18 cellular contexts compared by ENCODE assay signal in the genomic region with DNA sequence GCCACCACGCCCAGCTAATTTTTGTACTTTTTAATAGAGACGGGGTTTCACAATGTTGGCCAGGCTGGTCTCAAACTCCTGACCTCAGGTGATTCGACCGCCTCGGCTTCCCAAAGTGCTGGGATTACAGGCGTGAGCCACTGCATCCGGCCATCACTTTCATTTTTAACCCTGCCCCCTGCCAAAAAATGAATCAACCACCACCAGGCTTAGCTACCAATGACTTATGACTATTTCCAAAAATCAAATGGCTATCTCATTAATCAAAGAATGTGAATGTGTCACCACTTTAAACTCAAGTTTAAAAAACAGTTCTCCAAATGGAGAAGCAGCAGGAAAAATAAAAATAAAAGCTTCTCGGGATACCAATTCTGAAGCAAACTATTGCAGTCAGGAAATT. TPM values are rescaled to one million over a fixed set of nuclear protein-coding genes. Genes with fewer than 3 reads are reported as not detected.
DNase-seq lines count a peak whose midpoint lies in the region; ATAC-seq and TF ChIP-seq lines count a peak whose summit lies in the region.
"Had no signal": no experiment of that assay in that cellular context is flagged by ENCODE, and none has a peak within 500 bp of the region (broad histone marks: within the 10 kb centered on the region; RNA-seq: fewer than 3 reads in every experiment).

No MANE protein-coding gene starts in this region.

- H3K4me1 Mint-ChIP-seq in activated CD8-positive, alpha-beta T cell treated with anti-CD3 and anti-CD28 coated beads for 36 hours (ENCODE audit: low read depth): peaks cover 5% of the 10 kb centered on the region

- no peak overlapping the region for H3K27ac ChIP-seq in tibial artery
- H3K27ac ChIP-seq: KMS-11, SK-N-MC had no signal

- H3K36me3 ChIP-seq in tibial artery: peaks cover 0 to 5% (median 0%) of the 10 kb centered on the region in 3 donors

- no peak overlapping the region for H3K27ac Mint-ChIP-seq in activated CD8-positive, alpha-beta T cell treated with anti-CD3 and anti-CD28 coated beads for 36 hours
- H3K27ac Mint-ChIP-seq: B cell had no signal

- peaks cover 49% of the 10 kb centered on the region for H3K36me3 Mint-ChIP-seq in activated CD8-positive, alpha-beta T cell treated with anti-CD3 and anti-CD28 coated beads for 36 hours (ENCODE audit: low read depth)

- no peak for TF ChIP-seq CTCF in tibial artery (IDR thresholded peaks at IDR 0.05)
- TF ChIP-seq CTCF in activated CD8-positive, alpha-beta T cell treated with anti-CD3 and anti-CD28 coated beads for 36 hours (IDR thresholded peaks at IDR 0.05): no peak

- peaks cover 0 to under 1% (median 0%) of the 10 kb centered on the region in 4 donors for H3K4me1 ChIP-seq in tibial artery

- H3K27me3 ChIP-seq in tibial artery: no peaks in the 10 kb centered on the region

- intact Hi-C loops in tibial artery (cut with DNase I; ENCODE audit: low total_unique reads): no loop called here
- intact Hi-C loops in activated CD8-positive, alpha-beta T cell treated with anti-CD3 and anti-CD28 coated beads for 36 hours (cut with micrococcal nuclease): no loop called here

- DNase-seq in EL (peak; percentile 53), M059J (ENCODE audit: low read depth) (peak; percentile 38), fibroblast of peridontal ligament (ENCODE audit: extremely low read depth) (peak; percentile 20), tibial artery (no peak), SW 1271 (lab: John Stamatoyannopoulos, UW) (no peak), GM19240 (ENCODE audit: insufficient read length, low spot score) (no peak)
- no peak for DNase-seq in activated CD8-positive, alpha-beta T cell treated with anti-CD3 and anti-CD28 coated beads for 36 hours
- DNase-seq: COR-L47, DMS79, IMR-90, NCI-H1417, NCI-H187, NCI-H446, NCI-H526, Right ventricle myocardium superior had no signal

- H3K27me3 Mint-ChIP-seq in activated CD8-positive, alpha-beta T cell treated with anti-CD3 and anti-CD28 coated beads for 36 hours: no peaks in the 10 kb centered on the region
- H3K27me3 Mint-ChIP-seq: B cell had no signal

- H3K9me3 Mint-ChIP-seq in activated CD8-positive, alpha-beta T cell treated with anti-CD3 and anti-CD28 coated beads for 36 hours: no peaks in the 10 kb centered on the region

- POLR2A ChIA-PET in activated CD8-positive, alpha-beta T cell treated with anti-CD3 and anti-CD28 coated beads for 36 hours (lab: Charles Lee): no interaction called here

- H3K4me3 ChIP-seq in tibial artery: peak overlapping the region; percentile 9 to 15
- H3K4me3 ChIP-seq: SK-N-MC had no signal

- no peak overlapping the region for H3K4me3 Mint-ChIP-seq in activated CD8-positive, alpha-beta T cell treated with anti-CD3 and anti-CD28 coated beads for 36 hours
- H3K4me3 Mint-ChIP-seq: B cell had no signal

- H3K9me3 ChIP-seq in tibial artery: no peaks in the 10 kb centered on the region

- no peak for ATAC-seq in activated CD8-positive, alpha-beta T cell treated with anti-CD3 and anti-CD28 coated beads for 36 hours

- CTCF ChIA-PET in activated CD8-positive, alpha-beta T cell treated with anti-CD3 and anti-CD28 coated beads for 36 hours (lab: Charles Lee): interaction anchor here (0.6 kb wide), 1 partner anchor 531 kb away, joined by 3 read pairs; no protein-coding TSS in a partner anchor

RNA-seq across cellular contexts. Expression of gene CEP152, which starts 20.2 kb away (rescaled TPM):
- total RNA-seq in M059J (2014; rRNA removed; shearing (Covaris generic)): 16.5 and 19.2 TPM in 2 replicates
- total RNA-seq in activated CD8-positive, alpha-beta T cell treated with anti-CD3 and anti-CD28 coated beads for 36 hours: 10 to 100 TPM; 39.2 to 39.7 TPM

Comparison
In these comparisons a context has a peak if more than half of its experiments do, and no peak if none do; other contexts are left out.
1. DNase-seq: peak in EL (single experiment), M059J (single experiment) and fibroblast of peridontal ligament (single experiment); none in tibial artery (0 of 2), activated CD8-positive, alpha-beta T cell treated with anti-CD3 and anti-CD28 coated beads for 36 hours (single experiment), SW 1271 (0 of 2) and GM19240 (single experiment).